1 cellular context compared by ENCODE assay signal in the genomic region with DNA sequence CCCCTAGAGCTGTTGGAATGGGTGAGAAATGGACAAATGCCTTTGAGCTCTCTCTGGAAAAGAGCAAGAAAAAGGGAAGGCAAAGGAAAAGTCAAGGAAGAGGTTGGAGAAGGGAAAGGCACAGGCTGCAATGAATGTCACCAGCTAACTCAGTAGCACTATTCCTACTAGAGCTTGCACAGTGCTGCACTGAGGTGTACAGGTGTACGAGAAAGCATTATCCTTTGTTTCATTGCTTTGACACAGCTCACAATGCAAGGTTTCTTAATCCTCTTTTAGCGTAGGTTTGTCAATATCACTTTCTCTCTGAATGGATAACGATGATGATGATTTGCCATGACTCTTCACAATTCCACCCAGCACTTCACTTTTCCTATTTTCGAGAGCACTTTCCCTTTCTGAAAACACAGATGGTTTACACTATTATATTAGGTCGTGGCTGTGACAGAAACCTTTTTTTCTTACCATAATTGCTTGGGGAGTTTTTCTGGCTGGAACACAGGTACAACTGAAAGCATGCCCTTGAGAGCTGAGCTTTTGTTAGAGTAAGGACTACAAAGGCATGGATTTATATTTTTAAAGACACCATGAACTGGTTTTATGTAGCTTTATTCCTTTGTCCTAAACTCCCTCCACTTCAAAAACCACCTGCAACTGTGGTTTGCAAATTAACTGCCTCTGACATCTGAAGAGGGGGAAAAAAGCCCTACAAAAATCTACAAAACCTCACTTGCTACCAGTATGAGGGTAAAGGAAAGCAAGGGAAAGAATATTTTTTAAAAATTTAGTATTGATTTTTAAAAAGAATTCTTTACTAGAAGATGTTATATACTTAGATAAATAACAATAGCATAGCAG.
TF ChIP-seq lines count a peak whose summit lies in the region.

No MANE protein-coding gene starts in this region.

TF ChIP-seq in GM23338, 12 proteins besides CTCF, POLR2A, EP300 and RAD21 (continued from another document):
- TF ChIP-seq, protein P1, sequence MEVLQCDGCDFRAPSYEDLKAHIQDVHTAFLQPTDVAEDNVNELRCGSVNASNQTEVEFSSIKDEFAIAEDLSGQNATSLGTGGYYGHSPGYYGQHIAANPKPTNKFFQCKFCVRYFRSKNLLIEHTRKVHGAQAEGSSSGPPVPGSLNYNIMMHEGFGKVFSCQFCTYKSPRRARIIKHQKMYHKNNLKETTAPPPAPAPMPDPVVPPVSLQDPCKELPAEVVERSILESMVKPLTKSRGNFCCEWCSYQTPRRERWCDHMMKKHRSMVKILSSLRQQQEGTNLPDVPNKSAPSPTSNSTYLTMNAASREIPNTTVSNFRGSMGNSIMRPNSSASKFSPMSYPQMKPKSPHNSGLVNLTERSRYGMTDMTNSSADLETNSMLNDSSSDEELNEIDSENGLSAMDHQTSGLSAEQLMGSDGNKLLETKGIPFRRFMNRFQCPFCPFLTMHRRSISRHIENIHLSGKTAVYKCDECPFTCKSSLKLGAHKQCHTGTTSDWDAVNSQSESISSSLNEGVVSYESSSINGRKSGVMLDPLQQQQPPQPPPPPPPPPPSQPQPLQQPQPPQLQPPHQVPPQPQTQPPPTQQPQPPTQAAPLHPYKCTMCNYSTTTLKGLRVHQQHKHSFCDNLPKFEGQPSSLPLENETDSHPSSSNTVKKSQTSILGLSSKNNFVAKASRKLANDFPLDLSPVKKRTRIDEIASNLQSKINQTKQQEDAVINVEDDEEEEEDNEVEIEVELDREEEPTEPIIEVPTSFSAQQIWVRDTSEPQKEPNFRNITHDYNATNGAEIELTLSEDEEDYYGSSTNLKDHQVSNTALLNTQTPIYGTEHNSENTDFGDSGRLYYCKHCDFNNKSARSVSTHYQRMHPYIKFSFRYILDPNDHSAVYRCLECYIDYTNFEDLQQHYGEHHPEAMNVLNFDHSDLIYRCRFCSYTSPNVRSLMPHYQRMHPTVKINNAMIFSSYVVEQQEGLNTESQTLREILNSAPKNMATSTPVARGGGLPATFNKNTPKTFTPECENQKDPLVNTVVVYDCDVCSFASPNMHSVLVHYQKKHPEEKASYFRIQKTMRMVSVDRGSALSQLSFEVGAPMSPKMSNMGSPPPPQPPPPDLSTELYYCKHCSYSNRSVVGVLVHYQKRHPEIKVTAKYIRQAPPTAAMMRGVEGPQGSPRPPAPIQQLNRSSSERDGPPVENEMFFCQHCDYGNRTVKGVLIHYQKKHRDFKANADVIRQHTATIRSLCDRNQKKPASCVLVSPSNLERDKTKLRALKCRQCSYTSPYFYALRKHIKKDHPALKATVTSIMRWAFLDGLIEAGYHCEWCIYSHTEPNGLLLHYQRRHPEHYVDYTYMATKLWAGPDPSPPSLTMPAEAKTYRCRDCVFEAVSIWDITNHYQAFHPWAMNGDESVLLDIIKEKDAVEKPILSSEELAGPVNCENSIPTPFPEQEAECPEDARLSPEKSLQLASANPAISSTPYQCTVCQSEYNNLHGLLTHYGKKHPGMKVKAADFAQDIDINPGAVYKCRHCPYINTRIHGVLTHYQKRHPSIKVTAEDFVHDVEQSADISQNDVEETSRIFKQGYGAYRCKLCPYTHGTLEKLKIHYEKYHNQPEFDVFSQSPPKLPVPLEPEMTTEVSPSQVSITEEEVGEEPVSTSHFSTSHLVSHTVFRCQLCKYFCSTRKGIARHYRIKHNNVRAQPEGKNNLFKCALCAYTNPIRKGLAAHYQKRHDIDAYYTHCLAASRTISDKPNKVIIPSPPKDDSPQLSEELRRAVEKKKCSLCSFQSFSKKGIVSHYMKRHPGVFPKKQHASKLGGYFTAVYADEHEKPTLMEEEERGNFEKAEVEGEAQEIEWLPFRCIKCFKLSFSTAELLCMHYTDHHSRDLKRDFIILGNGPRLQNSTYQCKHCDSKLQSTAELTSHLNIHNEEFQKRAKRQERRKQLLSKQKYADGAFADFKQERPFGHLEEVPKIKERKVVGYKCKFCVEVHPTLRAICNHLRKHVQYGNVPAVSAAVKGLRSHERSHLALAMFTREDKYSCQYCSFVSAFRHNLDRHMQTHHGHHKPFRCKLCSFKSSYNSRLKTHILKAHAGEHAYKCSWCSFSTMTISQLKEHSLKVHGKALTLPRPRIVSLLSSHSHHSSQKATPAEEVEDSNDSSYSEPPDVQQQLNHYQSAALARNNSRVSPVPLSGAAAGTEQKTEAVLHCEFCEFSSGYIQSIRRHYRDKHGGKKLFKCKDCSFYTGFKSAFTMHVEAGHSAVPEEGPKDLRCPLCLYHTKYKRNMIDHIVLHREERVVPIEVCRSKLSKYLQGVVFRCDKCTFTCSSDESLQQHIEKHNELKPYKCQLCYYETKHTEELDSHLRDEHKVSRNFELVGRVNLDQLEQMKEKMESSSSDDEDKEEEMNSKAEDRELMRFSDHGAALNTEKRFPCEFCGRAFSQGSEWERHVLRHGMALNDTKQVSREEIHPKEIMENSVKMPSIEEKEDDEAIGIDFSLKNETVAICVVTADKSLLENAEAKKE (CRISPR knock-in tag; IDR thresholded peaks at IDR 0.05), result no peak
- TF ChIP-seq JUNB (IDR thresholded peaks at IDR 0.05; ENCODE audit: unreplicated experiment) (no peak), STAT1 (IDR thresholded peaks at IDR 0.05; ENCODE audit: unreplicated experiment) (no peak), NANOG (IDR thresholded peaks at IDR 0.05; ENCODE audit: borderline replicate concordance) (no peak), ZNF114 (CRISPR knock-in tag; IDR thresholded peaks at IDR 0.05) (no peak)
